11 cellular contexts compared by ENCODE assay signal in genomic region chr16:70635356-70636016, GRCh38. TPM values are rescaled to one million over a fixed set of nuclear protein-coding genes. Genes with fewer than 3 reads are reported as not detected.
DNase-seq lines count a peak whose midpoint lies in the region; ATAC-seq, FAIRE-seq and TF ChIP-seq lines count a peak whose summit lies in the region.
"Had no signal": no experiment of that assay in that cellular context is flagged by ENCODE, and none has a peak within 500 bp of the region (broad histone marks: within the 10 kb centered on the region; RNA-seq: fewer than 3 reads in every experiment).

No MANE protein-coding gene starts in this region.

- H3K27ac ChIP-seq in RWPE2 (ENCODE audit: poor library complexity, severe bottlenecking) (peak overlapping the region; percentile 39), endothelial cell of umbilical vein (ENCODE audit: insufficient read depth, low read depth, low read length) (peak overlapping the region; percentile 93), esophagus muscularis mucosa (replicated peaks in 1 of 4) (peak overlapping the region in 1 of 4 donors; percentile 20)
- H3K27ac ChIP-seq: HL-60 had no signal

- FAIRE-seq in endothelial cell of umbilical vein (lab: Jason Lieb, UNC): peak; percentile 93

- no peaks in the 10 kb centered on the region for H3K79me2 ChIP-seq in endothelial cell of umbilical vein (ENCODE audit: control insufficient read depth, insufficient read depth, low read length)

- 55% methylated on average over 5 of the region's 5 CpGs for WGBS in esophagus muscularis mucosa

- no peaks in the 10 kb centered on the region for H4K20me1 ChIP-seq in endothelial cell of umbilical vein (replicated peaks; ENCODE audit: control insufficient read depth, extremely low read depth, insufficient read depth, low read length)

- dilution Hi-C loops in endothelial cell of umbilical vein (cut with MboI; ENCODE audit: extremely low pct_ligation_motif_present, low sequenced_read_pairs): no loop called here

- peak; percentile 91 for ATAC-seq in RWPE2 (ENCODE audit: low read depth)
- no peak for ATAC-seq in GM21825 (IDR thresholded peaks at IDR 0.05; ENCODE audit: unreplicated experiment)

- CTCF ChIA-PET in endothelial cell of umbilical vein (lab: Charles Lee): interaction anchor here (0.6 to 1.5 kb wide), 5 partner anchors 29 to 65 kb away, joined by 3 to 9 read pairs (median 4); no protein-coding TSS in a partner anchor

- BruUV-seq in endothelial cell of umbilical vein (replicated peaks; lab: Mats Ljungman, UMichigan): TSS peak; percentile 92

- H3K36me3 ChIP-seq in RWPE2 (ENCODE audit: low read depth) (no peaks in the 10 kb centered on the region), endothelial cell of umbilical vein (ENCODE audit: control insufficient read depth in 2 of 2, extremely low read depth in 1 of 2, insufficient read depth in 2 of 2, low read length in 2 of 2) (no peaks in the 10 kb centered on the region), esophagus muscularis mucosa (no peaks in the 10 kb centered on the region)

- intact Hi-C loops in endothelial cell of umbilical vein (cut with micrococcal nuclease): loop anchor here (1.0 kb wide), 2 partner anchors 47 to 62 kb away; no protein-coding TSS in a partner anchor
- intact Hi-C loops in esophagus muscularis mucosa (cut with DNase I): no loop called here

- peak overlapping the region; percentile 10 for H2AFZ ChIP-seq in endothelial cell of umbilical vein (ENCODE audit: low read depth, low read length)

- no peak overlapping the region for H3K4me3 ChIP-seq in RWPE2 (ENCODE audit: severe bottlenecking)
- H3K4me3 ChIP-seq in endothelial cell of umbilical vein (replicated peaks in 1 of 3; ENCODE audit: insufficient read depth in 1 of 3, low read depth in 1 of 3, low read length in 3 of 3): peak overlapping the region in 1 of 3 experiments; percentile 1
- no peak overlapping the region for H3K4me3 ChIP-seq in esophagus muscularis mucosa

- TF ChIP-seq EP300 in esophagus muscularis mucosa (IDR thresholded peaks at IDR 0.05): no peak

- peak; percentile 88 for DNase-seq in ELF-1 (ENCODE audit: low read depth, low spot score)
- DNase-seq in RWPE2 (ENCODE audit: low spot score): no peak
- DNase-seq in endothelial cell of umbilical vein (ENCODE audit: low read depth, low spot score): peak; percentile 91
- peak; percentile 62 for DNase-seq in non-pigmented ciliary epithelial cell (ENCODE audit: low read depth)
- DNase-seq in activated T-cell treated with anti-CD3 and anti-CD28 coated beads, Interleukin-2, amount 50 U/mL, for 1 hour: no peak
- DNase-seq in esophagus muscularis mucosa (ENCODE audit: extremely low spot score): no peak
- no peak for DNase-seq in HuH-7 (ENCODE audit: low spot score)
- DNase-seq: activated effector memory CD4-positive, alpha-beta T cell treated with Interleukin-2 at 50 U/mL for 16 hours; NCI-H187 treated with DMSO at 0.1 percent for 48 hours had no signal

- no peak for TF ChIP-seq CTCF in RWPE2 (IDR thresholded peaks at IDR 0.05; ENCODE audit: poor library complexity, severe bottlenecking)
- TF ChIP-seq CTCF in endothelial cell of umbilical vein (IDR thresholded peaks at IDR 0.05; ENCODE audit: extremely low read depth in 1 of 2, insufficient read depth in 1 of 2, low read depth in 1 of 2, low read length in 2 of 2): no peak
- no peak for TF ChIP-seq CTCF in esophagus muscularis mucosa (IDR thresholded peaks at IDR 0.05)

- peak overlapping the region; percentile 64 for H3K4me2 ChIP-seq in endothelial cell of umbilical vein (ENCODE audit: insufficient read depth, low read length)

- H3K4me1 ChIP-seq in RWPE2 (ENCODE audit: insufficient read depth, poor library complexity, severe bottlenecking) (peaks cover 4% of the 10 kb centered on the region), endothelial cell of umbilical vein (ENCODE audit: control insufficient read depth, extremely low read depth, insufficient read depth, low read length) (peaks cover 19% of the 10 kb centered on the region), esophagus muscularis mucosa (peaks cover 4 to 18% (median 15%) of the 10 kb centered on the region in 4 donors)

- no peaks in the 10 kb centered on the region for H3K9me1 ChIP-seq in endothelial cell of umbilical vein (replicated peaks; ENCODE audit: control insufficient read depth, extremely low read depth, insufficient read depth, low read length)

- H3K9ac ChIP-seq in endothelial cell of umbilical vein (replicated peaks; ENCODE audit: extremely low read depth, insufficient read depth, low read length): peak overlapping the region; percentile 54

- TF ChIP-seq POLR2A in endothelial cell of umbilical vein (IDR thresholded peaks at IDR 0.05; ENCODE audit: low read depth, low read length) (no peak), esophagus muscularis mucosa (IDR thresholded peaks at IDR 0.05; ENCODE audit: low read depth) (no peak)

- no peaks in the 10 kb centered on the region for H3K27me3 ChIP-seq in RWPE2 (ENCODE audit: insufficient read depth, poor library complexity, severe bottlenecking)
- no peaks in the 10 kb centered on the region for H3K27me3 ChIP-seq in endothelial cell of umbilical vein (ENCODE audit: control insufficient read depth in 2 of 2, insufficient read depth in 2 of 2, low read length in 2 of 2)
- H3K27me3 ChIP-seq in esophagus muscularis mucosa: no peaks in the 10 kb centered on the region

- no peaks in the 10 kb centered on the region for H3K9me3 ChIP-seq in RWPE2 (ENCODE audit: severe bottlenecking)
- no peaks in the 10 kb centered on the region for H3K9me3 ChIP-seq in endothelial cell of umbilical vein (replicated peaks; ENCODE audit: control insufficient read depth, insufficient read depth, low read length)
- H3K9me3 ChIP-seq in esophagus muscularis mucosa: peaks cover 0 to 8% (median 4%) of the 10 kb centered on the region in 4 donors

- POLR2A ChIA-PET in endothelial cell of umbilical vein (lab: Charles Lee): interaction anchor here (1.2 kb wide), 1 partner anchor 62 kb away, joined by 4 read pairs; no protein-coding TSS in a partner anchor

TF ChIP-seq in endothelial cell of umbilical vein, 7 proteins besides CTCF, POLR2A, EP300 and RAD21:
- TF ChIP-seq EZH2 (IDR thresholded peaks at IDR 0.05; ENCODE audit: borderline replicate concordance, low read depth, low read length, severe bottlenecking): no peak
- TF ChIP-seq JUN (IDR thresholded peaks at IDR 0.05; ENCODE audit: borderline replicate concordance, insufficient read depth, insufficient read length, low read depth): peak; percentile 81
- peak; percentile 93 for TF ChIP-seq FOS (IDR thresholded peaks at IDR 0.05; ENCODE audit: borderline replicate concordance, insufficient read depth, low read length)
- TF ChIP-seq GATA2 (IDR thresholded peaks at IDR 0.05; ENCODE audit: insufficient read depth, insufficient read length, low read depth, low read length): peak; percentile 32
- TF ChIP-seq MAX (IDR thresholded peaks at IDR 0.05; ENCODE audit: insufficient read depth, insufficient read length): no peak
- TF ChIP-seq POLR2AphosphoS5 (IDR thresholded peaks at IDR 0.05; ENCODE audit: insufficient read depth, low read depth, low read length): no peak
- no peak for TF ChIP-seq MYC (IDR thresholded peaks at IDR 0.05; ENCODE audit: low read depth, low read length)

RNA-seq across cellular contexts. Expression of gene IL34, which starts 10.9 kb away (rescaled TPM):
- total RNA-seq in endothelial cell of umbilical vein (0.23 and 0.97 TPM in 2 replicates), esophagus muscularis mucosa (1 to 10 TPM; 1.7 to 4.7 (median 3.4) TPM)
- polyA plus RNA-seq in endothelial cell of umbilical vein: 0.88 and 1.0 TPM in 2 replicates
- 0.52 and 0.86 TPM in 2 replicates for polyA plus RNA-seq in endothelial cell of umbilical vein (2011; cell fraction: cytosol; rRNA removed)
- 1.0 and 1.1 TPM in 2 replicates for polyA plus RNA-seq in endothelial cell of umbilical vein (2011; cell fraction: nucleus; rRNA removed)
- 0.15 and 0.37 TPM in 2 replicates for polyA plus RNA-seq in endothelial cell of umbilical vein (2012)
- polyA minus RNA-seq in endothelial cell of umbilical vein: 0.15 TPM in 1 of 2 replicates, not detected in the other
- not detected for polyA minus RNA-seq in endothelial cell of umbilical vein (2011; cell fraction: cytosol; rRNA and poly(A)+ RNA removed)
- polyA minus RNA-seq in endothelial cell of umbilical vein (2011; cell fraction: nucleus; rRNA and poly(A)+ RNA removed): 0.34 and 0.53 TPM in 2 replicates

RNA-seq across cellular contexts. Expression of gene MTSS2, which starts 50.4 kb away (rescaled TPM):
- 37.6 and 42.3 TPM in 2 replicates for total RNA-seq in endothelial cell of umbilical vein
- 38.4 and 41.3 TPM in 2 replicates for polyA plus RNA-seq in endothelial cell of umbilical vein
- polyA plus RNA-seq in endothelial cell of umbilical vein (2011; cell fraction: cytosol; rRNA removed): 32.0 and 51.0 TPM in 2 replicates
- 55.2 and 60.0 TPM in 2 replicates for polyA plus RNA-seq in endothelial cell of umbilical vein (2011; cell fraction: nucleus; rRNA removed)
- 39.0 and 64.5 TPM in 2 replicates for polyA plus RNA-seq in endothelial cell of umbilical vein (2012)
- 13.4 and 35.5 TPM in 2 replicates for polyA minus RNA-seq in endothelial cell of umbilical vein
- polyA minus RNA-seq in endothelial cell of umbilical vein (2011; cell fraction: cytosol; rRNA and poly(A)+ RNA removed): 42.5 TPM
- 20.4 and 36.5 TPM in 2 replicates for polyA minus RNA-seq in endothelial cell of umbilical vein (2011; cell fraction: nucleus; rRNA and poly(A)+ RNA removed)
- 100 to 1,000 TPM in 2 of 4 donors, 10 to 100 TPM in 2; 74.9 to 238 (median 130) TPM for total RNA-seq in esophagus muscularis mucosa

Comparison
In these comparisons a context has a peak if more than half of its experiments do, and no peak if none do; other contexts are left out.
1. DNase-seq: peak in ELF-1 (single experiment), endothelial cell of umbilical vein (single experiment) and non-pigmented ciliary epithelial cell (single experiment); none in RWPE2 (single experiment), activated T-cell treated with anti-CD3 and anti-CD28 coated beads, Interleukin-2, amount 50 U/mL, for 1 hour (single experiment), esophagus muscularis mucosa (single experiment) and HuH-7 (single experiment).